ENCODE assay signal across 9 cellular contexts in the genomic region with DNA sequence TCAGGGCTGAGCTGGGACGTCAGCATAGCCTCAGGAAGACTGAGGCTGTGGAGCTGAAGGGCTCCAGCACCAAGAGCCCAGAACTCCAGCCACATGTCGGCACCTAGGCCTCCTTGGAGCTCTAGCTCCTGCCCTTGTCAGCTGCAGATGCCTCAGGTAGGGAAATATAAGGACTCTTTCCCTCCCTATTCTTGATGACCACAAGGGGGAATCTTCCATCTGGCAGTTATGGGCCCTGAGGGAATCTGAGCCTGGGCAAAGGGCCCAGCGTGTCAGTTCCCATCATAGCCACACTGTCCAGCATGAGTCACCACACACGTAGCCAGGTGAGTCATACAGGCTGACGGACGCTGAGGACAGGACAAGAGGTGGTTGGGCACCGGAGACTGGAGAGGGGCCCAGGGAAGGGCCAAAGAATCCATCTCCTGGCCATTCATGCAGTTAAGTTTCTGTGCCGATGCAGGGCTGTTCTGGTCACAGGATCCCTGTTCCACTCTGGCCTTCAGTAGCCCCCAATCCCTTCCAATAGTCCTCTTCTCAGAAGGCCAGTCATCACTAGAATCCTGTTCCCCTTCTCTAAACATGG. TPM values are rescaled to one million over a fixed set of nuclear protein-coding genes. Genes with fewer than 3 reads are reported as not detected.
DNase-seq lines count a peak whose midpoint lies in the region; ATAC-seq and TF ChIP-seq lines count a peak whose summit lies in the region.
"Had no signal": no experiment of that assay in that cellular context is flagged by ENCODE, and none has a peak within 500 bp of the region (broad histone marks: within the 10 kb centered on the region; RNA-seq: fewer than 3 reads in every experiment).

No MANE protein-coding gene starts in this region.

- H3K79me1 ChIP-seq in neuronal stem cell (ENCODE audit: low read depth, low read length): peaks cover 2% of the 10 kb centered on the region

- peak overlapping the region; percentile 50 to 100 (median 96) for H3K27ac ChIP-seq in body of pancreas
- no peak overlapping the region for H3K27ac ChIP-seq in aorta (ENCODE audit: low read depth in 1 of 2, low read length in 2 of 2)
- no peak overlapping the region for H3K27ac ChIP-seq in neuronal stem cell (replicated peaks; ENCODE audit: low read length)

- H3K9me3 ChIP-seq in Loucy (ENCODE audit: insufficient read depth, low read depth, low read length) (no peaks in the 10 kb centered on the region), body of pancreas (no peaks in the 10 kb centered on the region), aorta (ENCODE audit: control insufficient read depth, low read length) (no peaks in the 10 kb centered on the region), neuronal stem cell (replicated peaks in 1 of 2; ENCODE audit: control insufficient read depth in 2 of 2, insufficient read depth in 1 of 2, low read depth in 1 of 2, low read length in 2 of 2) (no peaks in the 10 kb centered on the region)

- H3K23ac ChIP-seq in neuronal stem cell (ENCODE audit: low read depth, low read length, poor library complexity): no peak overlapping the region

- no peak overlapping the region for H2BK120ac ChIP-seq in neuronal stem cell (ENCODE audit: low read depth, low read length)

- H3K4me3 ChIP-seq in Loucy (ENCODE audit: low read length, poor library complexity, severe bottlenecking) (no peak overlapping the region), body of pancreas (no peak overlapping the region), kidney epithelial cell (ENCODE audit: low read depth, low read length) (no peak overlapping the region), aorta (ENCODE audit: low read length in 2 of 2) (no peak overlapping the region), neuronal stem cell (ENCODE audit: low read length in 2 of 2) (peak overlapping the region in 1 of 2 donors; percentile 11)

- intact Hi-C loops in body of pancreas (cut with DNase I): no loop called here
- intact Hi-C loops in aorta (cut with DNase I): no loop called here

- H3K9ac ChIP-seq in Loucy (ENCODE audit: low read depth, low read length, poor library complexity, severe bottlenecking) (peak overlapping the region; percentile 94), neuronal stem cell (ENCODE audit: low read depth, low read length, poor library complexity) (no peak overlapping the region)

- peaks cover 20% of the 10 kb centered on the region for H3K79me2 ChIP-seq in Loucy (ENCODE audit: insufficient read depth, low read length)

- H2BK15ac ChIP-seq in neuronal stem cell (ENCODE audit: low read length): no peak overlapping the region

- H3K4ac ChIP-seq in neuronal stem cell (ENCODE audit: low read length): no peak overlapping the region

- no peak; the same call in 1 of the 2 replicates for TF ChIP-seq CTCF in Loucy (conservative IDR thresholded peaks at IDR 0.05; ENCODE audit: low read length)
- TF ChIP-seq CTCF in body of pancreas (IDR thresholded peaks at IDR 0.05): peak in 6 of 7 experiments; percentile 21 to 69 (median 54)
- peak; percentile 61 for TF ChIP-seq CTCF in kidney epithelial cell (IDR thresholded peaks at IDR 0.05; ENCODE audit: insufficient read depth, low read length, poor library complexity, severe bottlenecking)

- H3K4me2 ChIP-seq in Loucy (ENCODE audit: low read depth, low read length, poor library complexity, severe bottlenecking) (peak overlapping the region; percentile 88), neuronal stem cell (ENCODE audit: insufficient read depth, low read length, poor library complexity, severe bottlenecking) (no peak overlapping the region)

- peak; percentile 29 for DNase-seq in DMS114 treated with DMSO at 0.1 percent for 48 hours (lab: John Stamatoyannopoulos, UW; ENCODE audit: unreplicated experiment)
- DNase-seq in body of pancreas: peak; percentile 87 to 96 (median 92)
- peak; percentile 97 for DNase-seq in kidney epithelial cell (ENCODE audit: low read depth)
- DNase-seq in aorta: peak; percentile 57 to 85
- DNase-seq in NCI-H2171 (lab: John Stamatoyannopoulos, UW): no peak
- DNase-seq in neuronal stem cell (ENCODE audit: low spot score): no peak

- no peak overlapping the region for H2BK5ac ChIP-seq in neuronal stem cell (ENCODE audit: low read length)

- peaks cover 2% of the 10 kb centered on the region; the same call in 1 of the 2 replicates for H3F3A ChIP-seq in Loucy (ENCODE audit: low read depth)

- no peaks in the 10 kb centered on the region for H3K9me2 ChIP-seq in Loucy (replicated peaks; ENCODE audit: low read depth, low read length)

- peaks cover 15% of the 10 kb centered on the region for H3K4me1 ChIP-seq in Loucy (ENCODE audit: insufficient read depth, low read length, poor library complexity, severe bottlenecking)
- H3K4me1 ChIP-seq in body of pancreas: peaks cover 56% of the 10 kb centered on the region
- H3K4me1 ChIP-seq in aorta (ENCODE audit: control insufficient read depth in 1 of 2, insufficient read depth in 2 of 2, low read length in 2 of 2): peaks cover 0 to 7% of the 10 kb centered on the region in 2 donors
- peaks cover 6 to 12% of the 10 kb centered on the region in 2 donors for H3K4me1 ChIP-seq in neuronal stem cell (ENCODE audit: control insufficient read depth in 2 of 2, insufficient read depth in 1 of 2, low read depth in 1 of 2, low read length in 2 of 2)

- no peak overlapping the region for H2AK5ac ChIP-seq in neuronal stem cell (ENCODE audit: low read depth, low read length)

- H3K18ac ChIP-seq in neuronal stem cell (ENCODE audit: low read length): no peak overlapping the region

- H3K36me3 ChIP-seq in Loucy (ENCODE audit: insufficient read depth, low read length) (peaks cover 4% of the 10 kb centered on the region; the same call in 1 of the 2 replicates), body of pancreas (replicated peaks in 1 of 2; ENCODE audit: insufficient read depth in 1 of 2, low read depth in 2 of 2) (no peaks in the 10 kb centered on the region), kidney epithelial cell (ENCODE audit: control insufficient read depth, insufficient read depth, low read length) (no peaks in the 10 kb centered on the region), aorta (ENCODE audit: control insufficient read depth in 1 of 2, insufficient read depth in 2 of 2, low read length in 1 of 2) (no peaks in the 10 kb centered on the region), neuronal stem cell (replicated peaks in 1 of 2; ENCODE audit: control insufficient read depth in 2 of 2, insufficient read depth in 2 of 2, low read length in 2 of 2) (peaks cover 4 to 21% of the 10 kb centered on the region in 2 donors)

- H4K20me1 ChIP-seq in Loucy (ENCODE audit: insufficient read depth, low read length, poor library complexity, severe bottlenecking): no peaks in the 10 kb centered on the region

- peak in 2 of 3 donors; percentile 52 to 63 for TF ChIP-seq POLR2A in body of pancreas (IDR thresholded peaks at IDR 0.05)

- H3K27me3 ChIP-seq in Loucy (ENCODE audit: insufficient read depth, low read length, poor library complexity, severe bottlenecking) (no peaks in the 10 kb centered on the region), body of pancreas (no peaks in the 10 kb centered on the region), kidney epithelial cell (ENCODE audit: control insufficient read depth, insufficient read depth, low read length) (no peaks in the 10 kb centered on the region), aorta (ENCODE audit: control insufficient read depth in 1 of 2, insufficient read depth in 2 of 2, low read length in 1 of 2) (no peaks in the 10 kb centered on the region), neuronal stem cell (ENCODE audit: control insufficient read depth in 3 of 3, insufficient read depth in 3 of 3, low read depth in 1 of 3, low read length in 3 of 3) (no peaks in the 10 kb centered on the region)

- no peak overlapping the region for H4K91ac ChIP-seq in neuronal stem cell (ENCODE audit: low read depth, low read length, poor library complexity)

- no peak overlapping the region for H3K14ac ChIP-seq in neuronal stem cell (ENCODE audit: low read length)

- 40 to 44% methylated on average over 5 to 8 of the region's 8 CpGs for WGBS in body of pancreas, 2 donors
- 45 to 49% methylated on average over 8 of the region's 8 CpGs for WGBS in aorta, 2 donors
- WGBS in neuronal stem cell (ENCODE audit: extremely low coverage in 2 of 2, insufficient read length in 2 of 2, insufficient replicate concordance in 1 of 2), 2 donors: no CpG with 5 or more reads among the region's 8 CpGs

- H4K8ac ChIP-seq in neuronal stem cell (ENCODE audit: low read depth, low read length): no peak overlapping the region

- no peak overlapping the region for H2BK12ac ChIP-seq in neuronal stem cell (ENCODE audit: low read length)

- ATAC-seq in body of pancreas (peak; percentile 78), aorta (ENCODE audit: low FRiP score) (no peak), GM18519 (IDR thresholded peaks at IDR 0.05; ENCODE audit: low FRiP score, unreplicated experiment) (no peak)

- H2AFZ ChIP-seq in Loucy (ENCODE audit: low read length) (no peak overlapping the region), neuronal stem cell (ENCODE audit: low read length) (no peak overlapping the region)

RNA-seq across cellular contexts. Expression of gene MPV17, which starts 1.8 kb away (rescaled TPM):
- total RNA-seq in body of pancreas: 10 to 100 TPM; 56.7 to 64.3 TPM
- total RNA-seq in kidney epithelial cell: 90.7 and 105 TPM in 2 replicates
- total RNA-seq in aorta: 10 to 100 TPM; 49.9 to 68.7 TPM
- polyA plus RNA-seq in aorta: 10 to 100 TPM; 47.5 to 80.6 TPM
- polyA plus RNA-seq in neuronal stem cell (2013, experiment 1 of 2): 114 TPM
- 108 TPM for polyA plus RNA-seq in neuronal stem cell (2013, experiment 2 of 2)

RNA-seq across cellular contexts. Expression of gene UCN, which starts 12.8 kb away (rescaled TPM):
- total RNA-seq in body of pancreas (1 to 10 TPM in 1 of 2 donors, not detected in 1; 2.9 TPM), kidney epithelial cell (1.6 and 1.7 TPM in 2 replicates), aorta (1 to 10 TPM; 1.2 to 2.2 TPM)
- polyA plus RNA-seq in aorta: 1 to 10 TPM in 1 of 2 donors, not detected in 1; 1.3 TPM
- 1.0 TPM for polyA plus RNA-seq in neuronal stem cell (2013, experiment 1 of 2)
- 0.90 TPM for polyA plus RNA-seq in neuronal stem cell (2013, experiment 2 of 2)

RNA-seq across cellular contexts. Expression of gene GTF3C2, which starts 35.5 kb away (rescaled TPM):
- 10 to 100 TPM; 26.2 to 73.2 TPM for total RNA-seq in body of pancreas
- 53.1 and 54.9 TPM in 2 replicates for total RNA-seq in kidney epithelial cell
- total RNA-seq in aorta: 10 to 100 TPM; 42.7 to 60.9 TPM
- 10 to 100 TPM; 17.0 to 20.3 TPM for polyA plus RNA-seq in aorta
- 50.7 TPM for polyA plus RNA-seq in neuronal stem cell (2013, experiment 1 of 2)
- polyA plus RNA-seq in neuronal stem cell (2013, experiment 2 of 2): 51.9 TPM

RNA-seq across cellular contexts. Expression of gene TRIM54, which starts 38.8 kb away (rescaled TPM):
- total RNA-seq in body of pancreas (under 1 TPM in 1 of 2 donors, not detected in 1; 0.26 TPM), kidney epithelial cell (0.27 and 0.33 TPM in 2 replicates), aorta (under 1 TPM; 0.18 to 0.39 TPM)
- polyA plus RNA-seq in aorta: 1 to 10 TPM; 1.4 to 5.0 TPM
- 0.04 TPM for polyA plus RNA-seq in neuronal stem cell (2013, experiment 1 of 2)
- not detected for polyA plus RNA-seq in neuronal stem cell (2013, experiment 2 of 2)
- total RNA-seq: T-helper 1 cell treated with Interleukin-12 subunit alpha and Interleukin-12 subunit beta and Interleukin-4 antibody, amounts not matched to agents 30 ng/mL and 1 ng/mL, for 36 hours had no signal

RNA-seq across cellular contexts. Expression of gene DNAJC5G, which starts 45.8 kb away (rescaled TPM):
- total RNA-seq in body of pancreas (1 to 10 TPM in 1 of 2 donors, not detected in 1; 1.3 TPM), kidney epithelial cell (not detected in 2 replicates), aorta (not detected)
- polyA plus RNA-seq in aorta: 1 to 10 TPM; 2.3 TPM
- polyA plus RNA-seq in neuronal stem cell (2013, experiment 1 of 2): 0.04 TPM
- polyA plus RNA-seq in neuronal stem cell (2013, experiment 2 of 2): not detected
- total RNA-seq: T-helper 1 cell treated with Interleukin-12 subunit alpha and Interleukin-12 subunit beta and Interleukin-4 antibody, amounts not matched to agents 30 ng/mL and 1 ng/mL, for 36 hours had no signal

Comparison
In these comparisons a context has a peak if more than half of its experiments do, and no peak if none do; other contexts are left out.
1. DNase-seq: peak in DMS114 treated with DMSO at 0.1 percent for 48 hours (single experiment), body of pancreas (4 of 4), kidney epithelial cell (single experiment) and aorta (2 of 2); none in NCI-H2171 (single experiment) and neuronal stem cell (single experiment).
2. H3K27ac ChIP-seq: peak in body of pancreas (4 of 4); none in aorta (0 of 2) and neuronal stem cell (single experiment).